In the genomic region with DNA sequence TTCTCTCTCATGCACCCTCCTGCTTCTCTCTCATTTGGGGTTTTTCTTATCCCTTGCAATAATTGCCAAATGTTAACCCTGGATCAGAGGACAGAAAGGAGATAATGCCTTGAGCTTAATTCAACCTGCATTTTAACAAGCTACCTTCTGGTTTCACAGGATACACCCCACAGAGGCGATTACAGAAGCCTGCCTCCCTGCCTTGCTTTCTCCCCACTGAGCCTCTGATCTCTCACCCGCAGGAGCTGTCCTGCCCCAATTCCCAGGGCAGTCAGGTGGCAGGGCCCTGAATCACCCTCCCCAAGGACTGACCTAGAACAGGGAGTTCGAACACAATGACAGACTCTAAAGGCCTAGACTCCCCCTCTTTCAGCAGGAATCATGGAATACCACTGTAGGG, we compare ENCODE assay signal across 27 cellular contexts.
"Had no signal": no experiment of that assay in that cellular context is flagged by ENCODE, and none has a peak within 500 bp of the region (broad histone marks: within the 10 kb centered on the region; RNA-seq: fewer than 3 reads in every experiment).

No MANE protein-coding gene starts in this region.

- DNase-seq: activated CD4-positive, alpha-beta T cell treated with anti-CD3 and anti-CD28 coated beads for 36 hours; activated CD4-positive, alpha-beta T cell treated with anti-CD3 and anti-CD28 coated beads, Interleukin-2, amount 10 ng/mL, durations not matched to agents 7 days and 5 days; activated CD4-positive, alpha-beta T cell treated with anti-CD3 and anti-CD28 coated beads, Interleukin-2, amount 50 U/mL, for 48 hours; activated CD8-positive, alpha-beta memory T cell treated with anti-CD3 and anti-CD28 coated beads, Interleukin-2, amount 50 U/mL, for 4 hours; activated gamma-delta T cell treated with Interleukin-2 at 50 U/mL for 16 hours; activated naive CD4-positive, alpha-beta T cell treated with anti-CD3 and anti-CD28 coated beads for 36 hours; activated naive CD8-positive, alpha-beta T cell treated with anti-CD3 and anti-CD28 coated beads, Interleukin-2, amount 50 U/mL, for 24 hours; activated T-cell treated with anti-CD3 and anti-CD28 coated beads for 4 hours; activated T-cell treated with anti-CD3 and anti-CD28 coated beads, Interleukin-2, amount 50 U/mL, for 4 hours; anterior cingulate cortex; MM.1S; MV-4-11; NCI-H1092; NCI-H1436 treated with DMSO at 0.1 percent for 48 hours; NCI-H1694 treated with DMSO at 0.1 percent for 48 hours; NCI-H2029; NCI-H345; NCI-H524 treated with DMSO at 0.1 percent for 48 hours; SHP77; SJCRH30; T1000 had no signal

- H3K36me3 ChIP-seq: SJCRH30 had no signal

- H3K9me3 ChIP-seq: SJCRH30 had no signal

- H3K4me1 Mint-ChIP-seq: activated CD4-positive, alpha-beta T cell treated with anti-CD3 and anti-CD28 coated beads for 36 hours; activated CD4-positive, alpha-beta T cell treated with anti-CD3 and anti-CD28 coated beads, Interleukin-2, amount 10 ng/mL, durations not matched to agents 7 days and 5 days; activated naive CD8-positive, alpha-beta T cell treated with anti-CD3 and anti-CD28 coated beads, Interleukin-2, amount 50 U/mL, for 24 hours; brain had no signal

- H3K27me3 ChIP-seq: SJCRH30 had no signal

- H3K27me3 Mint-ChIP-seq: activated CD4-positive, alpha-beta T cell treated with anti-CD3 and anti-CD28 coated beads, Interleukin-2, amount 10 ng/mL, durations not matched to agents 7 days and 5 days; activated naive CD8-positive, alpha-beta T cell; activated naive CD8-positive, alpha-beta T cell treated with anti-CD3 and anti-CD28 coated beads, Interleukin-2, amount 50 U/mL, for 24 hours had no signal

- ATAC-seq: activated CD4-positive, alpha-beta T cell treated with anti-CD3 and anti-CD28 coated beads for 36 hours; activated CD4-positive, CD25-positive, alpha-beta regulatory T cell treated with anti-CD3 and anti-CD28 coated beads, Interleukin-2, amount 50 U/mL, for 24 hours; activated naive CD8-positive, alpha-beta T cell treated with anti-CD3 and anti-CD28 coated beads, Interleukin-2, amount 50 U/mL, for 24 hours; Panc1 had no signal

- H3K36me3 Mint-ChIP-seq: activated naive CD8-positive, alpha-beta T cell; brain had no signal

- H3K4me3 ChIP-seq: SJCRH30, SK-N-MC had no signal

- H3K27ac ChIP-seq: SJCRH30, SK-N-MC had no signal

- H3K4me1 ChIP-seq: SJCRH30 had no signal

- H3K9me3 Mint-ChIP-seq: activated CD4-positive, alpha-beta T cell treated with anti-CD3 and anti-CD28 coated beads, Interleukin-2, amount 10 ng/mL, durations not matched to agents 7 days and 5 days had no signal

- H3K4me3 Mint-ChIP-seq: activated CD4-positive, alpha-beta T cell treated with anti-CD3 and anti-CD28 coated beads for 36 hours; activated CD4-positive, alpha-beta T cell treated with anti-CD3 and anti-CD28 coated beads, Interleukin-2, amount 10 ng/mL, durations not matched to agents 7 days and 5 days; activated naive CD4-positive, alpha-beta T cell treated with anti-CD3 and anti-CD28 coated beads for 36 hours; activated naive CD8-positive, alpha-beta T cell; activated naive CD8-positive, alpha-beta T cell treated with anti-CD3 and anti-CD28 coated beads, Interleukin-2, amount 50 U/mL, for 24 hours; activated T-cell treated with anti-CD3 and anti-CD28 coated beads, Interleukin-2, amount 50 U/mL, for 4 hours; activated T-helper 1 cell treated with anti-CD3 and anti-CD28 coated beads, Interleukin-12 subunit alpha, Interleukin-12 subunit beta, Interleukin-2, Interleukin-4 antibody, amounts not matched to agents 30 ng/mL and 10 ng/mL and 1 ng/mL, durations not matched to agents 14 hours and 24 hours and 36 hours; brain had no signal

- H3K27ac Mint-ChIP-seq: activated CD4-positive, alpha-beta T cell treated with anti-CD3 and anti-CD28 coated beads for 36 hours; activated CD4-positive, alpha-beta T cell treated with anti-CD3 and anti-CD28 coated beads, Interleukin-2, amount 10 ng/mL, durations not matched to agents 7 days and 5 days; activated naive CD4-positive, alpha-beta T cell treated with anti-CD3 and anti-CD28 coated beads for 36 hours; activated naive CD8-positive, alpha-beta T cell; activated naive CD8-positive, alpha-beta T cell treated with anti-CD3 and anti-CD28 coated beads, Interleukin-2, amount 50 U/mL, for 24 hours; activated T-helper 1 cell treated with anti-CD3 and anti-CD28 coated beads, Interleukin-12 subunit alpha, Interleukin-12 subunit beta, Interleukin-2, Interleukin-4 antibody, amounts not matched to agents 30 ng/mL and 10 ng/mL and 1 ng/mL, durations not matched to agents 14 hours and 24 hours and 36 hours; brain had no signal
